In genomic region chr1:1434131-1434811, GRCh38 we compare ENCODE assay signal across 7 cellular contexts. TPM values are rescaled to one million over a fixed set of nuclear protein-coding genes. Genes with fewer than 3 reads are reported as not detected.
A peak's percentile ranks its signal among the peaks of the same experiment; 100 is the strongest.
DNase-seq lines count a peak whose midpoint lies in the region; ATAC-seq lines count a peak whose summit lies in the region.
"Had no signal": no experiment of that assay in that cellular context is flagged by ENCODE, and none has a peak within 500 bp of the region (broad histone marks: within the 10 kb centered on the region; RNA-seq: fewer than 3 reads in every experiment).

No MANE protein-coding gene starts in this region.

- intact Hi-C loops in activated naive CD4-positive, alpha-beta T cell treated with anti-CD3 and anti-CD28 coated beads for 36 hours (cut with micrococcal nuclease) = no loop called here

- DNase-seq in activated naive CD4-positive, alpha-beta T cell treated with anti-CD3 and anti-CD28 coated beads for 36 hours = peak; percentile 21
- DNase-seq in activated naive CD4-positive, alpha-beta T cell treated with Interleukin-2 at 50 U/mL for 16 hours = no peak
- peak; percentile 69 for DNase-seq in iPS-NIHi11 (ENCODE audit: low spot score)
- peak; percentile 88 for DNase-seq in ureter (ENCODE audit: low spot score)
- no peak for DNase-seq in NCI-H146 treated with DMSO at 0.1 percent for 48 hours (lab: John Stamatoyannopoulos, UW; ENCODE audit: unreplicated experiment)

- peaks cover 11% of the 10 kb centered on the region for H3K4me1 Mint-ChIP-seq in activated naive CD4-positive, alpha-beta T cell treated with anti-CD3 and anti-CD28 coated beads for 36 hours (ENCODE audit: low read depth)

- H3K4me3 Mint-ChIP-seq in activated naive CD4-positive, alpha-beta T cell treated with anti-CD3 and anti-CD28 coated beads for 36 hours = peak overlapping the region; percentile 18

- H3K36me3 Mint-ChIP-seq in activated naive CD4-positive, alpha-beta T cell treated with anti-CD3 and anti-CD28 coated beads for 36 hours (ENCODE audit: low read depth) = no peaks in the 10 kb centered on the region

- CTCF ChIA-PET in activated naive CD4-positive, alpha-beta T cell treated with anti-CD3 and anti-CD28 coated beads for 36 hours (lab: Charles Lee) = interaction anchor here (1.3 kb wide), 1 partner anchor 15 kb away, joined by 3 read pairs; the partner anchor contains the start of gene ATAD3C

- no peak overlapping the region for H3K27ac Mint-ChIP-seq in activated naive CD4-positive, alpha-beta T cell treated with anti-CD3 and anti-CD28 coated beads for 36 hours

- no peak for ATAC-seq in GM18861 (IDR thresholded peaks at IDR 0.05; ENCODE audit: unreplicated experiment)

- no peaks in the 10 kb centered on the region for H3K9me3 Mint-ChIP-seq in activated naive CD4-positive, alpha-beta T cell treated with anti-CD3 and anti-CD28 coated beads for 36 hours

- H3K27me3 Mint-ChIP-seq in activated naive CD4-positive, alpha-beta T cell treated with anti-CD3 and anti-CD28 coated beads for 36 hours (ENCODE audit: low read depth) = peaks cover 29% of the 10 kb centered on the region

RNA-seq across cellular contexts. Expression of gene VWA1, which starts 1.2 kb away (rescaled TPM):
- total RNA-seq in activated naive CD4-positive, alpha-beta T cell treated with anti-CD3 and anti-CD28 coated beads for 36 hours = under 1 TPM; 0.72 to 0.74 TPM
- total RNA-seq in ureter = 83.3 TPM

RNA-seq across cellular contexts. Expression of gene ANKRD65, which starts 13.2 kb away (rescaled TPM):
- total RNA-seq in activated naive CD4-positive, alpha-beta T cell treated with anti-CD3 and anti-CD28 coated beads for 36 hours = not detected
- 40.9 TPM for total RNA-seq in ureter
- total RNA-seq: Daoy had no signal

RNA-seq across cellular contexts. Expression of gene ATAD3C, which starts 15.2 kb away (rescaled TPM):
- total RNA-seq in activated naive CD4-positive, alpha-beta T cell treated with anti-CD3 and anti-CD28 coated beads for 36 hours = under 1 TPM; 0.42 to 0.57 TPM
- 8.0 TPM for total RNA-seq in ureter

RNA-seq across cellular contexts. Expression of gene MRPL20, which starts 27.2 kb away (rescaled TPM):
- total RNA-seq in activated naive CD4-positive, alpha-beta T cell treated with anti-CD3 and anti-CD28 coated beads for 36 hours = 100 to 1,000 TPM; 103 to 107 TPM
- total RNA-seq in ureter = 145 TPM

RNA-seq across cellular contexts. Expression of gene CCNL2, which starts 35.1 kb away (rescaled TPM):
- total RNA-seq in activated naive CD4-positive, alpha-beta T cell treated with anti-CD3 and anti-CD28 coated beads for 36 hours = 100 to 1,000 TPM in 1 of 2 experiments, 10 to 100 TPM in 1; 97.7 to 108 TPM
- total RNA-seq in ureter = 259 TPM

Comparison
In these comparisons a context has a peak if more than half of its experiments do, and no peak if none do; other contexts are left out.
1. DNase-seq: peak in activated naive CD4-positive, alpha-beta T cell treated with anti-CD3 and anti-CD28 coated beads for 36 hours (single experiment), iPS-NIHi11 (single experiment) and ureter (single experiment); none in activated naive CD4-positive, alpha-beta T cell treated with Interleukin-2 at 50 U/mL for 16 hours (single experiment) and NCI-H146 treated with DMSO at 0.1 percent for 48 hours (single experiment).
2. RNA of gene VWA1, which starts 1.2 kb away (total RNA-seq): 83.3 TPM in ureter (single experiment); 0.72 to 0.74 TPM in activated naive CD4-positive, alpha-beta T cell treated with anti-CD3 and anti-CD28 coated beads for 36 hours; every median in the first group is over 10 times any median in the second.
3. RNA of gene ANKRD65, which starts 13.2 kb away (total RNA-seq): 40.9 TPM in ureter (single experiment); not detected in activated naive CD4-positive, alpha-beta T cell treated with anti-CD3 and anti-CD28 coated beads for 36 hours; every median in the first group is over 10 times any median in the second.